ENCODE assay signal across 24 cellular contexts in the genomic region with DNA sequence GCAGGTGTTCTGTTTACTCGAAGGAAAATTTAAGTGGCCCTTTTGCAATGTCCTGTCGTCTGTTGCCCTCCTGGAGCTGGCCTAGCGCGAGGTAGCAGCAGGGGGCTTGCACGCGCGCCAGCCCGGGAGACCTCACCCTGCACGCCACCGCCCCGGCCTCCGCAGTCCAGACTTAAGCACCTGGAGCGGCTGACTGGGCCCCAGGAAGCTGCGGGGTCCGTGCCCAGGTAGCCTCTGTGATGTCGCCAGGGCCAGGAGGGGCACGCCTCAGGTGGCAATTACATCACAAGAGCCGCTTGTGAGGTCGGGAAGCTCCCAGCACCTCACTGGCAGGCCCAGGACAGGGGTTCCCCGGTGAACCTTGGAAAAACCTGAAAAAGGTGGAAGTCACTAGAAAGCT. TPM values are rescaled to one million over a fixed set of nuclear protein-coding genes. Genes with fewer than 3 reads are reported as not detected.
"Had no signal": no experiment of that assay in that cellular context is flagged by ENCODE, and none has a peak within 500 bp of the region (broad histone marks: within the 10 kb centered on the region; RNA-seq: fewer than 3 reads in every experiment).

A gene with protein sequence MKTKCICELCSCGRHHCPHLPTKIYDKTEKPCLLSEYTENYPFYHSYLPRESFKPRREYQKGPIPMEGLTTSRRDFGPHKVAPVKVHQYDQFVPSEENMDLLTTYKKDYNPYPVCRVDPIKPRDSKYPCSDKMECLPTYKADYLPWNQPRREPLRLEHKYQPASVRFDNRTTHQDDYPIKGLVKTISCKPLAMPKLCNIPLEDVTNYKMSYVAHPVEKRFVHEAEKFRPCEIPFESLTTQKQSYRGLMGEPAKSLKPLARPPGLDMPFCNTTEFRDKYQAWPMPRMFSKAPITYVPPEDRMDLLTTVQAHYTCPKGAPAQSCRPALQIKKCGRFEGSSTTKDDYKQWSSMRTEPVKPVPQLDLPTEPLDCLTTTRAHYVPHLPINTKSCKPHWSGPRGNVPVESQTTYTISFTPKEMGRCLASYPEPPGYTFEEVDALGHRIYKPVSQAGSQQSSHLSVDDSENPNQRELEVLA (minus strand): TSS at position 195 of the 400 bp plus-strand sequence. CDS start 301 bp downstream, outside the sequence.

- FAIRE-seq: frontal cortex, islet of Langerhans had no signal

- H3K4me1 ChIP-seq: colonic mucosa, prostate gland had no signal

- H3K4me3 ChIP-seq: adrenal gland, cardiac muscle cell, colonic mucosa, dorsolateral prefrontal cortex, left ventricle myocardium inferior, ovary, prostate gland, smooth muscle cell had no signal

- H3K9me3 Mint-ChIP-seq: activated naive CD8-positive, alpha-beta T cell treated with anti-CD3 and anti-CD28 coated beads for 36 hours had no signal

- H3K27me3 Mint-ChIP-seq: brain had no signal

- H3K4me1 Mint-ChIP-seq: nephron progenitor cell had no signal

- H3K4me3 Mint-ChIP-seq: activated naive CD8-positive, alpha-beta T cell treated with anti-CD3 and anti-CD28 coated beads for 36 hours; brain; nephron progenitor cell had no signal

- H3K9me3 ChIP-seq: adrenal gland, colonic mucosa, left ventricle myocardium inferior, ovary, prostate gland had no signal

- DNase-seq: activated CD4-positive, alpha-beta T cell treated with anti-CD3 and anti-CD28 coated beads for 4 hours; activated CD4-positive, alpha-beta T cell treated with anti-CD3 and anti-CD28 coated beads, Interleukin-2, amount 50 U/mL, for 4 hours; activated CD8-positive, alpha-beta memory T cell treated with anti-CD3 and anti-CD28 coated beads for 24 hours; activated effector memory CD4-positive, alpha-beta T cell treated with Interleukin-2 at 50 U/mL for 16 hours; activated naive CD4-positive, alpha-beta T cell treated with Interleukin-2 at 50 U/mL for 16 hours; activated naive CD8-positive, alpha-beta T cell treated with anti-CD3 and anti-CD28 coated beads for 36 hours; adrenal gland; aorta; cerebellar nuclear complex; colonic mucosa; dorsolateral prefrontal cortex; effector memory CD4-positive, alpha-beta T cell; left ventricle myocardium inferior; nephron progenitor cell; stimulated activated naive CD4-positive, alpha-beta T cell treated with Interleukin-2 at 50 U/mL for 16 hours had no signal

- H3K27ac ChIP-seq: adrenal gland, cardiac muscle cell, colonic mucosa, dorsolateral prefrontal cortex, left ventricle myocardium inferior, ovary, prostate gland had no signal

- H3K4me2 ChIP-seq: smooth muscle cell had no signal

- H3K36me3 Mint-ChIP-seq: activated naive CD8-positive, alpha-beta T cell treated with anti-CD3 and anti-CD28 coated beads for 36 hours; brain had no signal

- H3K27me3 ChIP-seq: cardiac muscle cell, colonic mucosa, ovary had no signal

- H3K27ac Mint-ChIP-seq: activated naive CD8-positive, alpha-beta T cell treated with anti-CD3 and anti-CD28 coated beads for 36 hours; brain; nephron progenitor cell had no signal

- H3K36me3 ChIP-seq: adrenal gland, cardiac muscle cell, colonic mucosa, left ventricle myocardium inferior, ovary, prostate gland had no signal

RNA-seq across cellular contexts. Expression of the gene that starts here (rescaled TPM):
- total RNA-seq: activated naive CD8-positive, alpha-beta T cell treated with anti-CD3 and anti-CD28 coated beads for 36 hours; colonic mucosa; epithelial cell of proximal tubule; frontal cortex; lung microvascular endothelial cell; smooth muscle cell had no signal
- polyA plus RNA-seq: aorta had no signal
